In the genomic region with DNA sequence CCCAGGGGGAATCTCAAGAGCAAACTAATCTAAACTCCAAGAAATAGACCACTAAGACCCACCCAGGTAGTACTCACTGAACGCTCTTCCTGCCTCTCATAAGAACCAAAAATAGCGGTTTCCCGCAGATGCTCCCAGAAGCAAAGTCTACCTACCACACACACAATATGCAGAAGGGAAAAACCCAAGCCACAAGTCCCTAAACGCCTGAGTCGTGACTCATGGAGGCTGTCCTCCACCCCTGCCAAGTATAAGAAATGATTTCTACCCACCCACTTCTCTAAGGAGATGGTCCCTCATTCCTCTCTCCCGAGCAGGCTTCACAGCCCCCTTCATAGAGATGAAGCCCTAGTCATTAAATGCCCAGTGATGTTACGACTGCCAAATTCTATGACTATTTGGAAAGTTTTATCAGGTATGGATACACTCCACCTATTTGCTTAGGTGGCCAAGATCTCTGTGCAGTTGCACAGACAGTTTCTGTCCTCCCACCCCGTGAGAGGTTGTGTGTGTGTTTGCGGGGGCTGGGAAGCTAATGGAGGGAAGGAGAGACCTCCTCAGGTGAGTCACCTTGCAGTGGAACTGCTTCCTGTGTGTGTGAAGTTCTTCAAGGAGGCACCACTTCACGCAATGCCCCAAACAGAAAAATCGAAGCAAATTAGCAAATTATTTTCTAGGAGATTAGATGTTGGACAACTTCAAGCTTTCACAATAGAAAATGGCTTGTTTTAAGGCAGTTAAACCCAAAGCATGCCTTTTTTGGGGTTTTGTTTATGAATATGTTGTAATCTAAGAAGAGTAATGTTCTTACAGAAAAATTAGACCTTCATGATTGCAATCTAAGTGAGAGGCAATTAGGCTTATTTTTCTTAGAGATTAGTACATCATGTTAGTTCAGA, we compare ENCODE assay signal across 8 cellular contexts.
DNase-seq lines count a peak whose midpoint lies in the region; ATAC-seq, FAIRE-seq and TF ChIP-seq lines count a peak whose summit lies in the region.

No MANE protein-coding gene starts in this region.

- no peaks in the 10 kb centered on the region for H3K9me3 ChIP-seq in right cardiac atrium (ENCODE audit: control insufficient read depth, low read length)

- peak overlapping the region; percentile 82 for H3K27ac Mint-ChIP-seq in activated naive CD8-positive, alpha-beta T cell

- intact Hi-C loops in right cardiac atrium (cut with DNase I), result no loop called here

- peak; percentile 91 for FAIRE-seq in RCC 7860 (lab: Jason Lieb, UNC)

- H3K4me3 Mint-ChIP-seq in activated naive CD8-positive, alpha-beta T cell, result peak overlapping the region; percentile 67

- TF ChIP-seq POLR2A in GM18505 (IDR thresholded peaks at IDR 0.05; ENCODE audit: borderline replicate concordance, extremely low read depth, insufficient read depth, insufficient read length), result no peak

- 57% methylated on average over 11 of the region's 11 CpGs for WGBS in right cardiac atrium

- H3K27ac ChIP-seq in right cardiac atrium (ENCODE audit: low read length), result peak overlapping the region; percentile 20

- H3K4me3 ChIP-seq in right cardiac atrium (ENCODE audit: low read length), result no peak overlapping the region

- peaks cover 3% of the 10 kb centered on the region for H3K36me3 Mint-ChIP-seq in activated naive CD8-positive, alpha-beta T cell

- H3K9me3 Mint-ChIP-seq in activated naive CD8-positive, alpha-beta T cell (ENCODE audit: low read depth), result no peaks in the 10 kb centered on the region

- peaks cover 33% of the 10 kb centered on the region for H3K4me1 Mint-ChIP-seq in activated naive CD8-positive, alpha-beta T cell (ENCODE audit: low read depth)

- H3K4me1 ChIP-seq in right cardiac atrium (ENCODE audit: control insufficient read depth, insufficient read depth, low read length), result peaks cover 7% of the 10 kb centered on the region

- DNase-seq in RCC 7860 (ENCODE audit: low spot score) (peak; percentile 97), right cardiac atrium (peak in 1 of 3 donors; percentile 39), NCI-H82 treated with DMSO at 0.1 percent for 48 hours (lab: John Stamatoyannopoulos, UW; ENCODE audit: unreplicated experiment) (no peak), NCI-H128 (lab: John Stamatoyannopoulos, UW; ENCODE audit: unreplicated experiment) (no peak)
- DNase-seq in stimulated activated CD4-positive, alpha-beta T cell treated with anti-CD3 and anti-CD28 coated beads, Interleukin-12 subunit alpha, Interleukin-12 subunit beta, amount 100 ng/mL, for 48 hours (ENCODE audit: low read depth in 2 of 3, low spot score in 1 of 3), result peak; percentile 54 to 64 (median 59)

- H3K27me3 ChIP-seq in right cardiac atrium (ENCODE audit: control insufficient read depth, insufficient read depth), result no peaks in the 10 kb centered on the region

- no peaks in the 10 kb centered on the region for H3K27me3 Mint-ChIP-seq in activated naive CD8-positive, alpha-beta T cell

- ATAC-seq in GM18505 (IDR thresholded peaks at IDR 0.05; ENCODE audit: unreplicated experiment) (peak; percentile 54), right cardiac atrium (peak; percentile 42 to 67), HG02981 (IDR thresholded peaks at IDR 0.05; ENCODE audit: unreplicated experiment) (no peak)

Comparison
In these comparisons a context has a peak if more than half of its experiments do, and no peak if none do; other contexts are left out.
1. DNase-seq: peak in RCC 7860 (single experiment) and stimulated activated CD4-positive, alpha-beta T cell treated with anti-CD3 and anti-CD28 coated beads, Interleukin-12 subunit alpha, Interleukin-12 subunit beta, amount 100 ng/mL, for 48 hours (3 of 3); none in NCI-H82 treated with DMSO at 0.1 percent for 48 hours (single experiment) and NCI-H128 (single experiment).